In genomic region chr14:50365597-50365996, GRCh38 we compare ENCODE assay signal across 8 cellular contexts. TPM values are rescaled to one million over a fixed set of nuclear protein-coding genes. Genes with fewer than 3 reads are reported as not detected.
DNase-seq lines count a peak whose midpoint lies in the region; ATAC-seq and TF ChIP-seq lines count a peak whose summit lies in the region.
"Not testable (repeated sequence)": the region's sequence is repeated elsewhere in the genome, so short reads cannot be mapped to it uniquely, and the experiment has no call there.

No MANE protein-coding gene starts in this region.

- H3K4me1 ChIP-seq in duodenal mucosa (ENCODE audit: control insufficient read depth in 1 of 2, insufficient read depth in 2 of 2, low read length in 2 of 2) (peaks cover 33 to 40% of the 10 kb centered on the region in 2 donors), mucosa of stomach (ENCODE audit: control insufficient read depth, insufficient read depth, low read length) (peaks cover 44% of the 10 kb centered on the region), transverse colon (peaks cover 3 to 35% (median 29%) of the 10 kb centered on the region in 4 donors)

- not testable (repeated sequence) for H3K4me3 ChIP-seq in MG63; duodenal mucosa (ENCODE audit: low read depth in 1 of 2, low read length in 2 of 2); mucosa of stomach (ENCODE audit: low read length); retinal pigment epithelial cell (ENCODE audit: low read length); transverse colon

- not testable (repeated sequence) for TF ChIP-seq CTCF in retinal pigment epithelial cell (conservative IDR thresholded peaks at IDR 0.05; ENCODE audit: low read depth, low read length); transverse colon (IDR thresholded peaks at IDR 0.05)

- not testable (repeated sequence) for TF ChIP-seq EP300 in transverse colon (IDR thresholded peaks at IDR 0.05; ENCODE audit: low read depth)

- intact Hi-C loops in left colon (cut with DNase I, micrococcal nuclease); transverse colon (cut with DNase I; ENCODE audit: low total_unique reads): not testable (repeated sequence)

- peak; percentile 14 for ATAC-seq in left colon

- not testable (repeated sequence) for H3K27me3 ChIP-seq in MG63; duodenal mucosa (ENCODE audit: control insufficient read depth in 1 of 2, insufficient read depth in 2 of 2, low read length in 2 of 2); mucosa of stomach (ENCODE audit: control insufficient read depth, insufficient read depth, low read length); transverse colon

- H3K27ac ChIP-seq in duodenal mucosa (ENCODE audit: low read depth, low read length) = peak overlapping the region; percentile 6
- peak overlapping the region; percentile 58 to 71 (median 68) for H3K27ac ChIP-seq in transverse colon

- DNase-seq in MG63 (peak; percentile 70), NCI-H82 treated with DMSO at 0.1 percent for 48 hours (lab: John Stamatoyannopoulos, UW; ENCODE audit: unreplicated experiment) (peak; percentile 37), retinal pigment epithelial cell (ENCODE audit: low read depth) (peak; percentile 48)
- peak; percentile 50 for DNase-seq in activated CD8-positive, alpha-beta memory T cell treated with anti-CD3 and anti-CD28 coated beads for 24 hours
- not testable (repeated sequence) for DNase-seq in left colon, transverse colon

- H3K36me3 ChIP-seq in MG63; duodenal mucosa (ENCODE audit: control insufficient read depth in 1 of 2, insufficient read depth in 2 of 2, low read length in 2 of 2); mucosa of stomach (ENCODE audit: control insufficient read depth, insufficient read depth, low read length); transverse colon: not testable (repeated sequence)

- in situ Hi-C loops in transverse colon (cut with MboI; ENCODE audit: low pct_ligation_motif_present in 1 of 4, low pct_unique_long_range_greater_than_20kb in 1 of 4, low sequenced_read_pairs in 3 of 4) = not testable (repeated sequence)

- not testable (repeated sequence) for TF ChIP-seq POLR2A in transverse colon (IDR thresholded peaks at IDR 0.05)

- H3K9ac ChIP-seq in duodenal mucosa (ENCODE audit: low read depth in 1 of 2, low read length in 2 of 2) = not testable (repeated sequence)
- H3K9ac ChIP-seq in mucosa of stomach (ENCODE audit: low read length) = peak overlapping the region; percentile 33

- WGBS in transverse colon (ENCODE audit: low coverage in 1 of 2), 2 donors = 85 to 86% methylated on average over 6 of the region's 6 CpGs

- not testable (repeated sequence) for H3K9me3 ChIP-seq in MG63; duodenal mucosa (ENCODE audit: control insufficient read depth in 1 of 2, low read length in 2 of 2); mucosa of stomach (ENCODE audit: control insufficient read depth, low read length); transverse colon

RNA-seq across cellular contexts. Expression of gene CDKL1, which starts 31.1 kb away (rescaled TPM):
- 4.7 and 15.2 TPM in 2 replicates for total RNA-seq in MG63 (2014; rRNA removed; shearing (Covaris generic); ENCODE audit: low replicate concordance)
- 10 to 100 TPM; 24.9 to 25.1 TPM for total RNA-seq in left colon
- 10 to 100 TPM; 15.3 to 36.8 (median 28.2) TPM for total RNA-seq in transverse colon

RNA-seq across cellular contexts. Expression of gene DMAC2L, which starts 53.5 kb away (rescaled TPM):
- 4.6 and 6.4 TPM in 2 replicates for total RNA-seq in MG63 (2014; rRNA removed; shearing (Covaris generic); ENCODE audit: low replicate concordance)
- 10 to 100 TPM; 21.0 to 24.7 TPM for total RNA-seq in left colon
- total RNA-seq in transverse colon = 10 to 100 TPM in 2 of 4 donors, 1 to 10 TPM in 2; 3.0 to 18.9 (median 9.2) TPM

RNA-seq across cellular contexts. Expression of gene L2HGDH, which starts 53.6 kb away (rescaled TPM):
- total RNA-seq in MG63 (2014; rRNA removed; shearing (Covaris generic); ENCODE audit: low replicate concordance) = 10.4 and 12.5 TPM in 2 replicates
- total RNA-seq in left colon = 1 to 10 TPM; 9.0 to 9.4 TPM
- 10 to 100 TPM in 1 of 4 donors, 1 to 10 TPM in 2, under 1 TPM in 1; 0.80 to 73.3 (median 8.3) TPM for total RNA-seq in transverse colon
